In the genomic region with DNA sequence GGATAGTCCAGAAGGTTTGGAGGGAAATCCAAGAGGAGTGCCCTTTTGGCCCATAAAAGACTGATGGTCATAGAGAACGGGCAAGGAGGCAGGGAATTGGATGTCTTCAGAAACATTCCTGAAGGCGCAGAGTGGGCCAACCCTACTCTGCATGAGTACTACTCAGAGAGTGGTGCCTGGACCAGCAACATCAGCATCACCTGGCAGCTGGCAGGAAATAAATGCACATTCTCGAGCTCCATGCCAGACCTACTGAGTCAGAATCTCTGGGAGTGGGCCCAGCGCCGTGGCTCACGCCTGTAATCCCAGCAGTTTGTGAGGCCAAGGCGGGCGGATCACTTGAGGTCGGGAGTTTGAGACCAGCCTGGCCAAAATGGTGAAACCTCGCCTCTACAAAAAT, we compare ENCODE assay signal across 23 cellular contexts. TPM values are rescaled to one million over a fixed set of nuclear protein-coding genes. Genes with fewer than 3 reads are reported as not detected.
"Had no signal": no experiment of that assay in that cellular context is flagged by ENCODE, and none has a peak within 500 bp of the region (broad histone marks: within the 10 kb centered on the region; RNA-seq: fewer than 3 reads in every experiment).

No MANE protein-coding gene starts in this region.

- DNase-seq: effector CD4-positive, alpha-beta T cell; gastrocnemius medialis; left cardiac atrium; left ventricle myocardium inferior; lower lobe of right lung; occipital lobe; right cardiac atrium; stimulated activated CD4-positive, alpha-beta T cell treated with anti-CD3 and anti-CD28 coated beads, Interleukin-4, amount 100 ng/mL, for 1 hour; stimulated activated CD8-positive, alpha-beta memory T cell treated with anti-CD3 and anti-CD28 coated beads, Interleukin-4, amount 100 ng/mL, for 48 hours; tibial artery; upper lobe of left lung; uterus had no signal

- H3K4me1 ChIP-seq: gastrocnemius medialis, left ventricle myocardium inferior, lower lobe of right lung, neural progenitor cell, pancreas, tibial artery, upper lobe of left lung, uterus had no signal

- H3K27me3 ChIP-seq: gastrocnemius medialis, neural progenitor cell, pancreas, tibial artery, upper lobe of left lung, uterus had no signal

- H3K27ac ChIP-seq: coronary artery, gastrocnemius medialis, left ventricle myocardium inferior, lower lobe of right lung, neural progenitor cell, pancreas, tibial artery, upper lobe of left lung, uterus had no signal

- H3K36me3 Mint-ChIP-seq: memory B cell; mesothelial cell of epicardium; natural killer cell treated with Interleukin-12 subunit alpha and Interleukin-12 subunit beta and Interleukin-15 and Interleukin-18, amount 100 ng/mL, for 72 hours; neural progenitor cell; stimulated activated effector memory CD8-positive, alpha-beta T cell treated with anti-CD3 and anti-CD28 coated beads, Interleukin-12 subunit alpha, Interleukin-12 subunit beta, amount 100 ng/mL, for 72 hours had no signal

- H3K27ac Mint-ChIP-seq: memory B cell; mesothelial cell of epicardium; natural killer cell treated with Interleukin-12 subunit alpha and Interleukin-12 subunit beta and Interleukin-15 and Interleukin-18, amount 100 ng/mL, for 72 hours; neural progenitor cell; progenitor cell of endocrine pancreas; stimulated activated effector memory CD8-positive, alpha-beta T cell treated with anti-CD3 and anti-CD28 coated beads, Interleukin-12 subunit alpha, Interleukin-12 subunit beta, amount 100 ng/mL, for 72 hours; stimulated activated naive CD8-positive, alpha-beta T cell treated with anti-CD3 and anti-CD28 coated beads, Interleukin-15, Interleukin-2, amounts not matched to agents 100 ng/mL and 50 ng/mL, for 24 hours had no signal

- H3K4me3 Mint-ChIP-seq: memory B cell; mesothelial cell of epicardium; natural killer cell treated with Interleukin-12 subunit alpha and Interleukin-12 subunit beta and Interleukin-15 and Interleukin-18, amount 100 ng/mL, for 72 hours; neural progenitor cell; stimulated activated effector memory CD8-positive, alpha-beta T cell treated with anti-CD3 and anti-CD28 coated beads, Interleukin-12 subunit alpha, Interleukin-12 subunit beta, amount 100 ng/mL, for 72 hours; stimulated activated naive CD8-positive, alpha-beta T cell treated with anti-CD3 and anti-CD28 coated beads, Interleukin-15, Interleukin-2, amounts not matched to agents 100 ng/mL and 50 ng/mL, for 24 hours had no signal

- H3K4me1 Mint-ChIP-seq: memory B cell, mesothelial cell of epicardium, neural progenitor cell had no signal

- H3K9ac ChIP-seq: neural progenitor cell had no signal

- H3K4me2 ChIP-seq: neural progenitor cell had no signal

- H3K9me3 Mint-ChIP-seq: mesothelial cell of epicardium; natural killer cell treated with Interleukin-12 subunit alpha and Interleukin-12 subunit beta and Interleukin-15 and Interleukin-18, amount 100 ng/mL, for 72 hours; neural progenitor cell; stimulated activated effector memory CD8-positive, alpha-beta T cell treated with anti-CD3 and anti-CD28 coated beads, Interleukin-12 subunit alpha, Interleukin-12 subunit beta, amount 100 ng/mL, for 72 hours had no signal

- H3K4me3 ChIP-seq: coronary artery, gastrocnemius medialis, left ventricle myocardium inferior, lower lobe of right lung, neural progenitor cell, pancreas, tibial artery, upper lobe of left lung, uterus had no signal

- H3K9me3 ChIP-seq: gastrocnemius medialis, left ventricle myocardium inferior, lower lobe of right lung, pancreas, tibial artery, upper lobe of left lung, uterus had no signal

- FAIRE-seq: keratinocyte, pancreas had no signal

- H3K36me3 ChIP-seq: gastrocnemius medialis, left ventricle myocardium inferior, lower lobe of right lung, neural progenitor cell, pancreas, tibial artery, upper lobe of left lung, uterus had no signal

- H2AFZ ChIP-seq: neural progenitor cell had no signal

RNA-seq across cellular contexts. Expression of a gene that starts 45.2 kb away (rescaled TPM):
- total RNA-seq: dermis microvascular lymphatic vessel endothelial cell; natural killer cell treated with Interleukin-12 subunit alpha and Interleukin-12 subunit beta and Interleukin-15 and Interleukin-18, amount 100 ng/mL, for 72 hours had no signal
- polyA plus RNA-seq: keratinocyte had no signal
